In the genomic region with DNA sequence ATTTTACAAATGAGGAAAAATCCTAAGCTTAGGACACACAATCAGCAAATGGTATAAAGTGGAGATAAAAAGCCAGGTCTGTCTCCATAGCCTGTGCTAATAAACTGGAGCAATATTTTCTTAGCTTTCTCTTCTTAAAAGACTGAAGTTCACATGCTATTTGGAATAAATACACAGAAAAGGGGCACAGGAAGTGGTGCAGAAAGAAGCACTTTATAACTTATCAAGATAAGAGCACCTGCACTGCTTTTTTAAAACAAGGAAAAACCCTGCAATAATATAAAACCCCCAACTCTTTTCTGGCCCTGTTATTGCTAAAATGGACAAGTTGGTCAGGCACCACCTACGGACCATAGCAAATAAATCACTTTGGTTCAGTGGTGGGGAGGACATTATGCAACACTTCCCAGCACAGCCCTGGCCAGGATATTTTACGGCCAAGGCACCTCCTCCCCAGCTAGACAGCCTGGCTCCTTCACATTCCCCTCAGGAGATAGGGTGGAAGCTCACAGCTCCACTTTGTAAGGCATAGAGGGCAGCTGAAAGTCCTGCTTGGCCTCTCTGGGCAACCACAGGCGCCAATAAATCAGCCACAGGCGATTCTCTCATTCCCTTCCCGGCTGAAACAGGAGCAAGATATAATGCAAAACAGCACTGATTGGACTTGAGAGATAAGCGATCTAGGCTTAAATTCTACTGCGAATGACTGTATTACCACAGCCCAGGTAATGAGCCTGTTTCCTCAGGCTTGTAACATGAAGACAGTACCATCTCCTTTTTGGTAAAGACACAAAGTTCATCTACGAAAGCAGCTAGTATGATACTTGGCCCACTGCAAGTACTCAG, we compare ENCODE assay signal across 1 cellular context.
TF ChIP-seq lines count a peak whose summit lies in the region.

No MANE protein-coding gene starts in this region.

TF ChIP-seq in HepG2, 621 proteins besides CTCF, POLR2A, EP300 and RAD21 (continues in another document):
- TF ChIP-seq ZFP36L1 (CRISPR knock-in tag; IDR thresholded peaks at IDR 0.05): no peak
- no peak for TF ChIP-seq ZNF567 (CRISPR knock-in tag; IDR thresholded peaks at IDR 0.05; ENCODE audit: borderline replicate concordance)
- TF ChIP-seq ZNF589 (CRISPR knock-in tag; conservative IDR thresholded peaks at IDR 0.05): no peak
- TF ChIP-seq MAZ (IDR thresholded peaks at IDR 0.05; ENCODE audit: borderline replicate concordance, low read depth, low read length): no peak
- 0 out of 2 replicates have a peak, but pooled peaks have one; percentile 5 for TF ChIP-seq MAZ (CRISPR knock-in tag; IDR thresholded peaks at IDR 0.05; ENCODE audit: low read depth)
- no peak for TF ChIP-seq ARNT (IDR thresholded peaks at IDR 0.05)
- no peak for TF ChIP-seq MTF2 (CRISPR knock-in tag; IDR thresholded peaks at IDR 0.05; ENCODE audit: borderline replicate concordance)
- 0 out of 2 replicates have a peak, but pooled peaks have one; percentile 14 for TF ChIP-seq ELF3 (CRISPR knock-in tag; IDR thresholded peaks at IDR 0.05)
- peak; percentile 90 for TF ChIP-seq PHF21A (CRISPR knock-in tag; IDR thresholded peaks at IDR 0.05)
- TF ChIP-seq POLR2AphosphoS5 (IDR thresholded peaks at IDR 0.05; ENCODE audit: low read depth, low read length): no peak
- TF ChIP-seq, protein P1, sequence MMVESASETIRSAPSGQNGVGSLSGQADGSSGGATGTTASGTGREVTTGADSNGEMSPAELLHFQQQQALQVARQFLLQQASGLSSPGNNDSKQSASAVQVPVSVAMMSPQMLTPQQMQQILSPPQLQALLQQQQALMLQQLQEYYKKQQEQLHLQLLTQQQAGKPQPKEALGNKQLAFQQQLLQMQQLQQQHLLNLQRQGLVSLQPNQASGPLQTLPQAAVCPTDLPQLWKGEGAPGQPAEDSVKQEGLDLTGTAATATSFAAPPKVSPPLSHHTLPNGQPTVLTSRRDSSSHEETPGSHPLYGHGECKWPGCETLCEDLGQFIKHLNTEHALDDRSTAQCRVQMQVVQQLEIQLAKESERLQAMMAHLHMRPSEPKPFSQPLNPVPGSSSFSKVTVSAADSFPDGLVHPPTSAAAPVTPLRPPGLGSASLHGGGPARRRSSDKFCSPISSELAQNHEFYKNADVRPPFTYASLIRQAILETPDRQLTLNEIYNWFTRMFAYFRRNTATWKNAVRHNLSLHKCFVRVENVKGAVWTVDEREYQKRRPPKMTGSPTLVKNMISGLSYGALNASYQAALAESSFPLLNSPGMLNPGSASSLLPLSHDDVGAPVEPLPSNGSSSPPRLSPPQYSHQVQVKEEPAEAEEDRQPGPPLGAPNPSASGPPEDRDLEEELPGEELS (CRISPR knock-in tag; IDR thresholded peaks at IDR 0.05): 0 out of 2 replicates have a peak, but pooled peaks have one; percentile 20
- TF ChIP-seq ESRRA (CRISPR knock-in tag; IDR thresholded peaks at IDR 0.05; ENCODE audit: low read depth): no peak
- no peak for TF ChIP-seq ZNF441 (CRISPR knock-in tag; IDR thresholded peaks at IDR 0.05; ENCODE audit: borderline replicate concordance)
- TF ChIP-seq, protein P2, sequence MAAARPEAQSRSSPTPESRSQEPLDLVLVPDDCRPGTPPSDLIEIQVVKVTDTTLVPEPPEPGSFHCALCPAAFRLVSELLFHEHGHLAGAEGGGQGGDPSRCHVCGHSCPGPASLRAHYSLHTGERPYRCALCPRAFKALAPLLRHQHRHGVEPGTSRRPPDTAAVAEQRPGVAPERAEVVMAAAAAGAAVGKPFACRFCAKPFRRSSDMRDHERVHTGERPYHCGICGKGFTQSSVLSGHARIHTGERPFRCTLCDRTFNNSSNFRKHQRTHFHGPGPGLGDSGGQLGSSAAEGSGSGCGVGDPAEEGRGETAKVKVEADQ (CRISPR knock-in tag; IDR thresholded peaks at IDR 0.05; ENCODE audit: borderline replicate concordance): no peak
- no peak for TF ChIP-seq ZBTB3 (CRISPR knock-in tag; IDR thresholded peaks at IDR 0.05; ENCODE audit: borderline replicate concordance, low read depth)
- no peak for TF ChIP-seq MAFF (IDR thresholded peaks at IDR 0.05; ENCODE audit: low read depth, low read length)
- no peak for TF ChIP-seq KDM5B (CRISPR knock-in tag; IDR thresholded peaks at IDR 0.05; ENCODE audit: borderline replicate concordance)
- no peak for TF ChIP-seq ZNF225 (CRISPR knock-in tag; IDR thresholded peaks at IDR 0.05)
- no peak for TF ChIP-seq BRD4 (CRISPR knock-in tag; IDR thresholded peaks at IDR 0.05)
- TF ChIP-seq, protein P3, sequence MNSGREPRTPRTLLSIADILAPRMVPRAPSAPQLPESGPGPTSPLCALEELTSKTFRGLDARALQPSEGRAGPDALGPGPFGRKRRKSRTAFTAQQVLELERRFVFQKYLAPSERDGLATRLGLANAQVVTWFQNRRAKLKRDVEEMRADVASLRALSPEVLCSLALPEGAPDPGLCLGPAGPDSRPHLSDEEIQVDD (CRISPR knock-in tag; IDR thresholded peaks at IDR 0.05; ENCODE audit: borderline replicate concordance): no peak
- TF ChIP-seq ZBTB7B (CRISPR knock-in tag; IDR thresholded peaks at IDR 0.05): 0 out of 2 replicates have a peak, but pooled peaks have one; percentile 37
- 0 out of 2 replicates have a peak, but pooled peaks have one; percentile 26 for TF ChIP-seq KLF9 (CRISPR knock-in tag; IDR thresholded peaks at IDR 0.05; ENCODE audit: low read depth)
- TF ChIP-seq HMGA1 (CRISPR knock-in tag; conservative IDR thresholded peaks at IDR 0.05): no peak
- TF ChIP-seq ARID2 (CRISPR knock-in tag; IDR thresholded peaks at IDR 0.05; ENCODE audit: borderline replicate concordance): no peak
- TF ChIP-seq ZNF446 (CRISPR knock-in tag; IDR thresholded peaks at IDR 0.05): no peak
- TF ChIP-seq TMF1 (CRISPR knock-in tag; IDR thresholded peaks at IDR 0.05; ENCODE audit: low read depth): no peak
- TF ChIP-seq, protein P4, sequence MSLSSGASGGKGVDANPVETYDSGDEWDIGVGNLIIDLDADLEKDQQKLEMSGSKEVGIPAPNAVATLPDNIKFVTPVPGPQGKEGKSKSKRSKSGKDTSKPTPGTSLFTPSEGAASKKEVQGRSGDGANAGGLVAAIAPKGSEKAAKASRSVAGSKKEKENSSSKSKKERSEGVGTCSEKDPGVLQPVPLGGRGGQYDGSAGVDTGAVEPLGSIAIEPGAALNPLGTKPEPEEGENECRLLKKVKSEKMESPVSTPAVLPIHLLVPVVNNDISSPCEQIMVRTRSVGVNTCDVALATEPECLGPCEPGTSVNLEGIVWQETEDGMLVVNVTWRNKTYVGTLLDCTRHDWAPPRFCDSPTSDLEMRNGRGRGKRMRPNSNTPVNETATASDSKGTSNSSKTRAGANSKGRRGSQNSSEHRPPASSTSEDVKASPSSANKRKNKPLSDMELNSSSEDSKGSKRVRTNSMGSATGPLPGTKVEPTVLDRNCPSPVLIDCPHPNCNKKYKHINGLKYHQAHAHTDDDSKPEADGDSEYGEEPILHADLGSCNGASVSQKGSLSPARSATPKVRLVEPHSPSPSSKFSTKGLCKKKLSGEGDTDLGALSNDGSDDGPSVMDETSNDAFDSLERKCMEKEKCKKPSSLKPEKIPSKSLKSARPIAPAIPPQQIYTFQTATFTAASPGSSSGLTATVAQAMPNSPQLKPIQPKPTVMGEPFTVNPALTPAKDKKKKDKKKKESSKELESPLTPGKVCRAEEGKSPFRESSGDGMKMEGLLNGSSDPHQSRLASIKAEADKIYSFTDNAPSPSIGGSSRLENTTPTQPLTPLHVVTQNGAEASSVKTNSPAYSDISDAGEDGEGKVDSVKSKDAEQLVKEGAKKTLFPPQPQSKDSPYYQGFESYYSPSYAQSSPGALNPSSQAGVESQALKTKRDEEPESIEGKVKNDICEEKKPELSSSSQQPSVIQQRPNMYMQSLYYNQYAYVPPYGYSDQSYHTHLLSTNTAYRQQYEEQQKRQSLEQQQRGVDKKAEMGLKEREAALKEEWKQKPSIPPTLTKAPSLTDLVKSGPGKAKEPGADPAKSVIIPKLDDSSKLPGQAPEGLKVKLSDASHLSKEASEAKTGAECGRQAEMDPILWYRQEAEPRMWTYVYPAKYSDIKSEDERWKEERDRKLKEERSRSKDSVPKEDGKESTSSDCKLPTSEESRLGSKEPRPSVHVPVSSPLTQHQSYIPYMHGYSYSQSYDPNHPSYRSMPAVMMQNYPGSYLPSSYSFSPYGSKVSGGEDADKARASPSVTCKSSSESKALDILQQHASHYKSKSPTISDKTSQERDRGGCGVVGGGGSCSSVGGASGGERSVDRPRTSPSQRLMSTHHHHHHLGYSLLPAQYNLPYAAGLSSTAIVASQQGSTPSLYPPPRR (CRISPR knock-in tag; IDR thresholded peaks at IDR 0.05; ENCODE audit: borderline replicate concordance): no peak
- TF ChIP-seq ZNF569 (CRISPR knock-in tag; IDR thresholded peaks at IDR 0.05; ENCODE audit: borderline replicate concordance): no peak
- no peak for TF ChIP-seq ZNF383 (CRISPR knock-in tag; IDR thresholded peaks at IDR 0.05; ENCODE audit: borderline replicate concordance)
- TF ChIP-seq HCFC1 (IDR thresholded peaks at IDR 0.05; ENCODE audit: low read depth, low read length): no peak
- TF ChIP-seq PAWR (CRISPR knock-in tag; IDR thresholded peaks at IDR 0.05; ENCODE audit: borderline replicate concordance): no peak
- TF ChIP-seq THAP11 (CRISPR knock-in tag; IDR thresholded peaks at IDR 0.05): 0 out of 2 replicates have a peak, but pooled peaks have one; percentile 20
- TF ChIP-seq SAP130 (CRISPR knock-in tag; IDR thresholded peaks at IDR 0.05; ENCODE audit: low read depth): peak; percentile 52
- TF ChIP-seq NCOA2 (CRISPR knock-in tag; IDR thresholded peaks at IDR 0.05): no peak
- no peak for TF ChIP-seq ZNF543 (CRISPR knock-in tag; IDR thresholded peaks at IDR 0.05)
- TF ChIP-seq ZSCAN25 (CRISPR knock-in tag; IDR thresholded peaks at IDR 0.05): no peak
- TF ChIP-seq KLF15 (CRISPR knock-in tag; IDR thresholded peaks at IDR 0.05; ENCODE audit: borderline replicate concordance): no peak
- no peak for TF ChIP-seq ZNF329 (CRISPR knock-in tag; IDR thresholded peaks at IDR 0.05; ENCODE audit: low read depth)
- TF ChIP-seq, protein P5, sequence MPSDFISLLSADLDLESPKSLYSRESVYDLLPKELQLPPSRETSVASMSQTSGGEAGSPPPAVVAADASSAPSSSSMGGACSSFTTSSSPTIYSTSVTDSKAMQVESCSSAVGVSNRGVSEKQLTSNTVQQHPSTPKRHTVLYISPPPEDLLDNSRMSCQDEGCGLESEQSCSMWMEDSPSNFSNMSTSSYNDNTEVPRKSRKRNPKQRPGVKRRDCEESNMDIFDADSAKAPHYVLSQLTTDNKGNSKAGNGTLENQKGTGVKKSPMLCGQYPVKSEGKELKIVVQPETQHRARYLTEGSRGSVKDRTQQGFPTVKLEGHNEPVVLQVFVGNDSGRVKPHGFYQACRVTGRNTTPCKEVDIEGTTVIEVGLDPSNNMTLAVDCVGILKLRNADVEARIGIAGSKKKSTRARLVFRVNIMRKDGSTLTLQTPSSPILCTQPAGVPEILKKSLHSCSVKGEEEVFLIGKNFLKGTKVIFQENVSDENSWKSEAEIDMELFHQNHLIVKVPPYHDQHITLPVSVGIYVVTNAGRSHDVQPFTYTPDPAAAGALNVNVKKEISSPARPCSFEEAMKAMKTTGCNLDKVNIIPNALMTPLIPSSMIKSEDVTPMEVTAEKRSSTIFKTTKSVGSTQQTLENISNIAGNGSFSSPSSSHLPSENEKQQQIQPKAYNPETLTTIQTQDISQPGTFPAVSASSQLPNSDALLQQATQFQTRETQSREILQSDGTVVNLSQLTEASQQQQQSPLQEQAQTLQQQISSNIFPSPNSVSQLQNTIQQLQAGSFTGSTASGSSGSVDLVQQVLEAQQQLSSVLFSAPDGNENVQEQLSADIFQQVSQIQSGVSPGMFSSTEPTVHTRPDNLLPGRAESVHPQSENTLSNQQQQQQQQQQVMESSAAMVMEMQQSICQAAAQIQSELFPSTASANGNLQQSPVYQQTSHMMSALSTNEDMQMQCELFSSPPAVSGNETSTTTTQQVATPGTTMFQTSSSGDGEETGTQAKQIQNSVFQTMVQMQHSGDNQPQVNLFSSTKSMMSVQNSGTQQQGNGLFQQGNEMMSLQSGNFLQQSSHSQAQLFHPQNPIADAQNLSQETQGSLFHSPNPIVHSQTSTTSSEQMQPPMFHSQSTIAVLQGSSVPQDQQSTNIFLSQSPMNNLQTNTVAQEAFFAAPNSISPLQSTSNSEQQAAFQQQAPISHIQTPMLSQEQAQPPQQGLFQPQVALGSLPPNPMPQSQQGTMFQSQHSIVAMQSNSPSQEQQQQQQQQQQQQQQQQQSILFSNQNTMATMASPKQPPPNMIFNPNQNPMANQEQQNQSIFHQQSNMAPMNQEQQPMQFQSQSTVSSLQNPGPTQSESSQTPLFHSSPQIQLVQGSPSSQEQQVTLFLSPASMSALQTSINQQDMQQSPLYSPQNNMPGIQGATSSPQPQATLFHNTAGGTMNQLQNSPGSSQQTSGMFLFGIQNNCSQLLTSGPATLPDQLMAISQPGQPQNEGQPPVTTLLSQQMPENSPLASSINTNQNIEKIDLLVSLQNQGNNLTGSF (CRISPR knock-in tag; IDR thresholded peaks at IDR 0.05): no peak
- no peak for TF ChIP-seq RORA (CRISPR knock-in tag; IDR thresholded peaks at IDR 0.05)
- TF ChIP-seq CEBPG (CRISPR knock-in tag; IDR thresholded peaks at IDR 0.05): peak; percentile 94
- TF ChIP-seq, protein P6, sequence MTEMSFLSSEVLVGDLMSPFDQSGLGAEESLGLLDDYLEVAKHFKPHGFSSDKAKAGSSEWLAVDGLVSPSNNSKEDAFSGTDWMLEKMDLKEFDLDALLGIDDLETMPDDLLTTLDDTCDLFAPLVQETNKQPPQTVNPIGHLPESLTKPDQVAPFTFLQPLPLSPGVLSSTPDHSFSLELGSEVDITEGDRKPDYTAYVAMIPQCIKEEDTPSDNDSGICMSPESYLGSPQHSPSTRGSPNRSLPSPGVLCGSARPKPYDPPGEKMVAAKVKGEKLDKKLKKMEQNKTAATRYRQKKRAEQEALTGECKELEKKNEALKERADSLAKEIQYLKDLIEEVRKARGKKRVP (CRISPR knock-in tag; IDR thresholded peaks at IDR 0.05): no peak
- no peak for TF ChIP-seq MXI1 (IDR thresholded peaks at IDR 0.05; ENCODE audit: borderline replicate concordance, low read depth, low read length)
